ENCODE assay signal across 22 cellular contexts in genomic region chr9:114786251-114786650, GRCh38. TPM values are rescaled to one million over a fixed set of nuclear protein-coding genes. Genes with fewer than 3 reads are reported as not detected.
A peak's percentile ranks its signal among the peaks of the same experiment; 100 is the strongest.
DNase-seq lines count a peak whose midpoint lies in the region; ATAC-seq and TF ChIP-seq lines count a peak whose summit lies in the region.
"Had no signal": no experiment of that assay in that cellular context is flagged by ENCODE, and none has a peak within 500 bp of the region (broad histone marks: within the 10 kb centered on the region; RNA-seq: fewer than 3 reads in every experiment).

No MANE protein-coding gene starts in this region.

- H3K9me3 Mint-ChIP-seq in Calu3 (ENCODE audit: low read depth, unreplicated experiment) = no peaks in the 10 kb centered on the region
- H3K9me3 Mint-ChIP-seq in nephron = peaks cover 2% of the 10 kb centered on the region
- H3K9me3 Mint-ChIP-seq in HFFc6 = no peaks in the 10 kb centered on the region
- H3K9me3 Mint-ChIP-seq: activated naive CD4-positive, alpha-beta T cell treated with anti-CD3 and anti-CD28 coated beads, Interleukin-2, amount 50 U/mL, for 24 hours; activated T-cell treated with anti-CD3 and anti-CD28 coated beads, Interleukin-2, amount 50 U/mL, for 72 hours; type B pancreatic cell had no signal

- H3K4me3 Mint-ChIP-seq in Calu3 (ENCODE audit: low read depth, unreplicated experiment) = no peak overlapping the region
- H3K4me3 Mint-ChIP-seq in nephron = no peak overlapping the region
- H3K4me3 Mint-ChIP-seq in HFFc6 = no peak overlapping the region
- H3K4me3 Mint-ChIP-seq: activated naive CD4-positive, alpha-beta T cell treated with anti-CD3 and anti-CD28 coated beads, Interleukin-2, amount 50 U/mL, for 24 hours; activated T-cell treated with anti-CD3 and anti-CD28 coated beads, Interleukin-2, amount 50 U/mL, for 72 hours; T-cell; type B pancreatic cell had no signal

- intact Hi-C loops in Calu3 (cut with micrococcal nuclease; ENCODE audit: unreplicated experiment) = no loop called here

- no peaks in the 10 kb centered on the region for H3K9me3 ChIP-seq in right atrium auricular region
- H3K9me3 ChIP-seq: ascending aorta had no signal

- H3K4me1 Mint-ChIP-seq in Calu3 (ENCODE audit: low read depth, unreplicated experiment) = peaks cover 13% of the 10 kb centered on the region
- peaks cover 12% of the 10 kb centered on the region for H3K4me1 Mint-ChIP-seq in nephron
- peaks cover 7% of the 10 kb centered on the region; the same call in 1 of the 2 replicates for H3K4me1 Mint-ChIP-seq in HFFc6 (ENCODE audit: low read depth)
- H3K4me1 Mint-ChIP-seq: activated naive CD4-positive, alpha-beta T cell treated with anti-CD3 and anti-CD28 coated beads, Interleukin-2, amount 50 U/mL, for 24 hours had no signal

- H3K36me3 Mint-ChIP-seq in Calu3 (ENCODE audit: insufficient read depth, unreplicated experiment) (peaks cover 17% of the 10 kb centered on the region), nephron (ENCODE audit: low read depth) (peaks cover 13% of the 10 kb centered on the region), HFFc6 (ENCODE audit: low read depth) (0 out of 2 replicates have a peak, but pooled peaks cover 3% of the 10 kb centered on the region)
- H3K36me3 Mint-ChIP-seq: activated naive CD4-positive, alpha-beta T cell treated with anti-CD3 and anti-CD28 coated beads, Interleukin-2, amount 50 U/mL, for 24 hours; T-cell had no signal

- peak; percentile 34 for DNase-seq in Calu3
- DNase-seq in cardiac fibroblast (ENCODE audit: low read depth in 2 of 2) = peak; percentile 21 to 62
- DNase-seq in fibroblast of peridontal ligament (ENCODE audit: extremely low read depth) = peak; percentile 55
- DNase-seq in right atrium auricular region (ENCODE audit: low spot score) = no peak
- no peak for DNase-seq in HFFc6
- no peak for DNase-seq in mucosa of gallbladder (ENCODE audit: low spot score)
- DNase-seq: activated T-cell treated with anti-CD3 and anti-CD28 coated beads, Interleukin-2, amount 50 U/mL, for 72 hours; C1 segment of cervical spinal cord; kidney; NCI-H1092; NCI-H2029; NCI-H226; NCI-H82; nucleus accumbens; SHP77; T-cell had no signal

- CTCF ChIA-PET in Calu3 (lab: Charles Lee) = interaction anchor here (0.7 kb wide), 1 partner anchor 26 kb away, joined by 7 read pairs; no protein-coding TSS in a partner anchor

- no peaks in the 10 kb centered on the region for H3K4me1 ChIP-seq in right atrium auricular region
- H3K4me1 ChIP-seq: ascending aorta had no signal

- H3K27ac Mint-ChIP-seq in Calu3 (ENCODE audit: unreplicated experiment) (peak overlapping the region; percentile 33), nephron (peak overlapping the region in 2 of 3 experiments; percentile 18 to 30), HFFc6 (no peak overlapping the region)
- H3K27ac Mint-ChIP-seq: activated naive CD4-positive, alpha-beta T cell treated with anti-CD3 and anti-CD28 coated beads, Interleukin-2, amount 50 U/mL, for 24 hours; activated T-cell treated with anti-CD3 and anti-CD28 coated beads, Interleukin-2, amount 50 U/mL, for 72 hours; T-cell; type B pancreatic cell had no signal

- no TSS peak for BruUV-seq in Calu3 (replicated peaks; lab: Mats Ljungman, UMichigan)

- H3K27me3 Mint-ChIP-seq in Calu3 (ENCODE audit: unreplicated experiment) = no peaks in the 10 kb centered on the region
- H3K27me3 Mint-ChIP-seq in nephron (ENCODE audit: low read depth) = no peaks in the 10 kb centered on the region
- H3K27me3 Mint-ChIP-seq in HFFc6 (ENCODE audit: insufficient read depth) = peaks cover 12% of the 10 kb centered on the region
- H3K27me3 Mint-ChIP-seq: activated naive CD4-positive, alpha-beta T cell treated with anti-CD3 and anti-CD28 coated beads, Interleukin-2, amount 50 U/mL, for 24 hours; T-cell; type B pancreatic cell had no signal

- no peaks in the 10 kb centered on the region for H3K27me3 ChIP-seq in right atrium auricular region
- H3K27me3 ChIP-seq: ascending aorta had no signal

- no peaks in the 10 kb centered on the region for H3K36me3 ChIP-seq in right atrium auricular region
- H3K36me3 ChIP-seq: ascending aorta had no signal

- H3K27ac ChIP-seq in right atrium auricular region = no peak overlapping the region
- H3K27ac ChIP-seq: ascending aorta had no signal

- H3K4me3 ChIP-seq in cardiac fibroblast (replicated peaks in 1 of 2; ENCODE audit: low read depth in 2 of 2, low read length in 2 of 2) (no peak overlapping the region), right atrium auricular region (no peak overlapping the region)
- H3K4me3 ChIP-seq: ascending aorta, lung had no signal

- ATAC-seq in HG03442 (IDR thresholded peaks at IDR 0.05; ENCODE audit: unreplicated experiment) = no peak
- ATAC-seq: activated T-cell treated with anti-CD3 and anti-CD28 coated beads, Interleukin-2, amount 50 U/mL, for 72 hours; T-cell had no signal

- TF ChIP-seq CTCF in Calu3 (IDR thresholded peaks at IDR 0.05; ENCODE audit: unreplicated experiment) = no peak
- no peak for TF ChIP-seq CTCF in cardiac fibroblast (IDR thresholded peaks at IDR 0.05; ENCODE audit: low read depth, low read length)
- TF ChIP-seq CTCF in nephron (IDR thresholded peaks at IDR 0.05; ENCODE audit: unreplicated experiment in 3 of 3) = no peak
- TF ChIP-seq CTCF in right atrium auricular region (IDR thresholded peaks at IDR 0.05) = no peak
- TF ChIP-seq CTCF in HFFc6 (IDR thresholded peaks at IDR 0.05) = no peak

RNA-seq across cellular contexts. Expression of gene TNFSF15, which starts 19.6 kb away (rescaled TPM):
- total RNA-seq in Calu3 (2022) = 4.9 and 7.5 TPM in 2 replicates
- total RNA-seq in right atrium auricular region = under 1 TPM in 1 of 2 donors, not detected in 1; 0.16 TPM
- under 1 TPM in 5 of 6 experiments, not detected in 1; 0.02 to 0.21 (median 0.05) TPM for total RNA-seq in HFFc6 (2021; fragmentation: NEBNext Ultra II Directional; extraction: Animal tissue kit (Norgen Biotek cat#: 25700))
- total RNA-seq in mucosa of gallbladder = 2.2 TPM

Comparison
In these comparisons a context has a peak if more than half of its experiments do, and no peak if none do; other contexts are left out.
1. DNase-seq: peak in Calu3 (single experiment), cardiac fibroblast (2 of 2) and fibroblast of peridontal ligament (single experiment); none in right atrium auricular region (single experiment), HFFc6 (single experiment) and mucosa of gallbladder (single experiment).